1 cellular context compared by ENCODE assay signal in the genomic region with DNA sequence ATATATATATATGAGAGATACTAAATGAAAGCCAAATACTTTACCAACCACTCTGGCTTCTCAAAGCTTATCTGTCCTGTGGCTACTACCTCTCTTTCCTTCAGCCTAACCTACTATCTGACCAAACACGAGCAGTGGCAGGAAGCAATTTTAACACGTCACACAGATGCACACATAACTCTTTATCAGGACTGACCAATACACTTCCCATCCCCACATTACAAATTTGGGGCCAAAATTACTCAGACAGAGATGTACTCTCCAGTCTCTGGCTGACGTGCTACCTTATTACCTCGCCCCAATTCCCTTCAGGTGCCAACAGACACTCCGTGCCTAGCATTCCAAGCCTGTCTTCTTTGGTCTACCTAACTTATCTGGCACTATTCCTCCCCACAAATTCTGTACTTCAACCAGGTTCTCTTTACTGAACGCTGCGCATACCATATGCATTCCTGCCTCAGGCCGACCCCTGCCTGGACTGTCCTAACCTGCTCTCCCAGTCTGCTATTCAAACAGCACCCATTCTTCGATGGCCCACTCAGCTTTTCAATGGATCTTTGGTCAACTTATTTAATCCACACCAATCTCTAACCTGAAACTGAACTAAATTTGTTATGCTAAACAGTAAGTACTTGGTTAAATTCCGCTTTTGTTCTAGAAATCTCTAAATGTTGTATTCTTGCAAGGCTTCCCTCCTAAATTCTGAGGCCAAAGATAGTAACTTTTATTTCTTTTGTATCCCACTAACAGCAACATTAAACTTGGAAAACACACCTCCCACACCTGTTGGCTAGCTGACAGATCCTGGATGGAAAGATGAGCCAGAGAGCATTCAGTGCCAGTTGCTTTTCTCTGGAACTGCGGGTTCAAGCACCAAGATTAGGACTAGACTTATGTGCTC.
TF ChIP-seq lines count a peak whose summit lies in the region.

No MANE protein-coding gene starts in this region.

TF ChIP-seq in K562, 482 proteins besides CTCF, POLR2A, EP300 and RAD21 (continued from another document and continues in another):
- TF ChIP-seq ARID3B (CRISPR knock-in tag; IDR thresholded peaks at IDR 0.05; ENCODE audit: borderline replicate concordance) (no peak), DNMT1 (IDR thresholded peaks at IDR 0.05) (no peak), NFE2 (IDR thresholded peaks at IDR 0.05; ENCODE audit: low read depth) (peak; percentile 52; the same call in 1 of the 2 replicates), NBN (IDR thresholded peaks at IDR 0.05; ENCODE audit: low read depth) (peak; percentile 86), TEAD1 (CRISPR knock-in tag; IDR thresholded peaks at IDR 0.05) (peak in 1 of 2 experiments; percentile 93; a peak in 2 of 4 replicates), ESRRA (IDR thresholded peaks at IDR 0.05; ENCODE audit: borderline replicate concordance, low read depth) (peak; percentile 20; the same call in 1 of the 2 replicates), POLR2AphosphoS2 (IDR thresholded peaks at IDR 0.05; ENCODE audit: low read length) (no peak), KDM2B (CRISPR knock-in tag; IDR thresholded peaks at IDR 0.05) (no peak), MTA3 (IDR thresholded peaks at IDR 0.05; ENCODE audit: borderline replicate concordance) (peak; percentile 90; the same call in 1 of the 2 replicates), DPF2 (IDR thresholded peaks at IDR 0.05) (peak; percentile 99), FIP1L1 (IDR thresholded peaks at IDR 0.05; ENCODE audit: low read depth, low read length, poor library complexity, severe bottlenecking) (no peak), ZEB2 (IDR thresholded peaks at IDR 0.05) (peak; percentile 89), GATAD2B (IDR thresholded peaks at IDR 0.05; ENCODE audit: borderline replicate concordance) (peak; percentile 72; the same call in 1 of the 2 replicates), ZNF408 (CRISPR knock-in tag; IDR thresholded peaks at IDR 0.05; ENCODE audit: low read depth) (no peak), SPI1 (IDR thresholded peaks at IDR 0.05; ENCODE audit: borderline replicate concordance, low read depth, low read length) (peak; percentile 76), ERF (CRISPR knock-in tag; IDR thresholded peaks at IDR 0.05) (0 out of 2 replicates have a peak, but pooled peaks have one; percentile 58), MTA1 (IDR thresholded peaks at IDR 0.05; ENCODE audit: borderline replicate concordance) (peak; percentile 85; the same call in 1 of the 2 replicates), NONO (IDR thresholded peaks at IDR 0.05; ENCODE audit: low read depth in 2 of 2, low read length in 1 of 2) (peak in 1 of 2 experiments; percentile 59; a peak in 1 of 4 replicates), DMBX1 (CRISPR knock-in tag; IDR thresholded peaks at IDR 0.05; ENCODE audit: borderline replicate concordance) (peak; percentile 88; the same call in 1 of the 2 replicates), NRF1 (conservative IDR thresholded peaks at IDR 0.05 in 1 of 2, IDR thresholded peaks at IDR 0.05 in 1 of 2) (peak; percentile 57 to 58), NFIC (IDR thresholded peaks at IDR 0.05) (peak; percentile 90), PYGO2 (tag; IDR thresholded peaks at IDR 0.05) (no peak), TBL1XR1 (IDR thresholded peaks at IDR 0.05; ENCODE audit: low read length in 2 of 2) (peak; percentile 31 to 83; a peak in 2 of 4 replicates), SUPT5H (IDR thresholded peaks at IDR 0.05) (peak; percentile 68), CHD4 (IDR thresholded peaks at IDR 0.05; ENCODE audit: insufficient read depth, insufficient replicate concordance, low read depth, low read length, poor library complexity, severe bottlenecking) (peak; percentile 50), MBD2 (IDR thresholded peaks at IDR 0.05; ENCODE audit: borderline replicate concordance, low read depth) (peak; percentile 74), MAZ (CRISPR knock-in tag; conservative IDR thresholded peaks at IDR 0.05 in 1 of 2, IDR thresholded peaks at IDR 0.05 in 1 of 2) (peak; percentile 28 to 39; a peak in 3 of 4 replicates), NFXL1 (CRISPR knock-in tag; IDR thresholded peaks at IDR 0.05) (0 out of 2 replicates have a peak, but pooled peaks have one; percentile 65), NCOA4 (IDR thresholded peaks at IDR 0.05; ENCODE audit: partially characterized antibody) (no peak), MCM5 (IDR thresholded peaks at IDR 0.05; ENCODE audit: low read depth) (no peak), TBP (optimal IDR thresholded peaks at IDR 0.05; ENCODE audit: low read depth, low read length) (peak; percentile 70), FOXA1 (IDR thresholded peaks at IDR 0.05; ENCODE audit: borderline replicate concordance) (no peak), CEBPB (tag; IDR thresholded peaks at IDR 0.05) (no peak), KAT7 (CRISPR knock-in tag; IDR thresholded peaks at IDR 0.05; ENCODE audit: borderline replicate concordance) (no peak)
- TF ChIP-seq, protein P1, sequence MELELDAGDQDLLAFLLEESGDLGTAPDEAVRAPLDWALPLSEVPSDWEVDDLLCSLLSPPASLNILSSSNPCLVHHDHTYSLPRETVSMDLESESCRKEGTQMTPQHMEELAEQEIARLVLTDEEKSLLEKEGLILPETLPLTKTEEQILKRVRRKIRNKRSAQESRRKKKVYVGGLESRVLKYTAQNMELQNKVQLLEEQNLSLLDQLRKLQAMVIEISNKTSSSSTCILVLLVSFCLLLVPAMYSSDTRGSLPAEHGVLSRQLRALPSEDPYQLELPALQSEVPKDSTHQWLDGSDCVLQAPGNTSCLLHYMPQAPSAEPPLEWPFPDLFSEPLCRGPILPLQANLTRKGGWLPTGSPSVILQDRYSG (tag; conservative IDR thresholded peaks at IDR 0.05; ENCODE audit: low read depth) = no peak
- TF ChIP-seq, protein P2, sequence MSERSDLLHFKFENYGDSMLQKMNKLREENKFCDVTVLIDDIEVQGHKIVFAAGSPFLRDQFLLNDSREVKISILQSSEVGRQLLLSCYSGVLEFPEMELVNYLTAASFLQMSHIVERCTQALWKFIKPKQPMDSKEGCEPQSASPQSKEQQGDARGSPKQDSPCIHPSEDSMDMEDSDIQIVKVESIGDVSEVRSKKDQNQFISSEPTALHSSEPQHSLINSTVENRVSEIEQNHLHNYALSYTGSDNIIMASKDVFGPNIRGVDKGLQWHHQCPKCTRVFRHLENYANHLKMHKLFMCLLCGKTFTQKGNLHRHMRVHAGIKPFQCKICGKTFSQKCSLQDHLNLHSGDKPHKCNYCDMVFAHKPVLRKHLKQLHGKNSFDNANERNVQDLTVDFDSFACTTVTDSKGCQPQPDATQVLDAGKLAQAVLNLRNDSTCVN (CRISPR knock-in tag; IDR thresholded peaks at IDR 0.05) = 0 out of 2 replicates have a peak, but pooled peaks have one; percentile 15
- TF ChIP-seq, protein P3, sequence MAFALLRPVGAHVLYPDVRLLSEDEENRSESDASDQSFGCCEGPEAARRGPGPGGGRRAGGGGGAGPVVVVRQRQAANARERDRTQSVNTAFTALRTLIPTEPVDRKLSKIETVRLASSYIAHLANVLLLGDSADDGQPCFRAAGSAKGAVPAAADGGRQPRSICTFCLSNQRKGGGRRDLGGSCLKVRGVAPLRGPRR (CRISPR knock-in tag; IDR thresholded peaks at IDR 0.05) = no peak
- TF ChIP-seq, protein P4, sequence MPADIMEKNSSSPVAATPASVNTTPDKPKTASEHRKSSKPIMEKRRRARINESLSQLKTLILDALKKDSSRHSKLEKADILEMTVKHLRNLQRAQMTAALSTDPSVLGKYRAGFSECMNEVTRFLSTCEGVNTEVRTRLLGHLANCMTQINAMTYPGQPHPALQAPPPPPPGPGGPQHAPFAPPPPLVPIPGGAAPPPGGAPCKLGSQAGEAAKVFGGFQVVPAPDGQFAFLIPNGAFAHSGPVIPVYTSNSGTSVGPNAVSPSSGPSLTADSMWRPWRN (IDR thresholded peaks at IDR 0.05; ENCODE audit: low read depth) = peak; percentile 71; the same call in 1 of the 2 replicates
- TF ChIP-seq, protein P5, sequence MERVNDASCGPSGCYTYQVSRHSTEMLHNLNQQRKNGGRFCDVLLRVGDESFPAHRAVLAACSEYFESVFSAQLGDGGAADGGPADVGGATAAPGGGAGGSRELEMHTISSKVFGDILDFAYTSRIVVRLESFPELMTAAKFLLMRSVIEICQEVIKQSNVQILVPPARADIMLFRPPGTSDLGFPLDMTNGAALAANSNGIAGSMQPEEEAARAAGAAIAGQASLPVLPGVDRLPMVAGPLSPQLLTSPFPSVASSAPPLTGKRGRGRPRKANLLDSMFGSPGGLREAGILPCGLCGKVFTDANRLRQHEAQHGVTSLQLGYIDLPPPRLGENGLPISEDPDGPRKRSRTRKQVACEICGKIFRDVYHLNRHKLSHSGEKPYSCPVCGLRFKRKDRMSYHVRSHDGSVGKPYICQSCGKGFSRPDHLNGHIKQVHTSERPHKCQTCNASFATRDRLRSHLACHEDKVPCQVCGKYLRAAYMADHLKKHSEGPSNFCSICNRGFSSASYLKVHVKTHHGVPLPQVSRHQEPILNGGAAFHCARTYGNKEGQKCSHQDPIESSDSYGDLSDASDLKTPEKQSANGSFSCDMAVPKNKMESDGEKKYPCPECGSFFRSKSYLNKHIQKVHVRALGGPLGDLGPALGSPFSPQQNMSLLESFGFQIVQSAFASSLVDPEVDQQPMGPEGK (CRISPR knock-in tag; IDR thresholded peaks at IDR 0.05; ENCODE audit: borderline replicate concordance) = no peak
- TF ChIP-seq, protein P6, sequence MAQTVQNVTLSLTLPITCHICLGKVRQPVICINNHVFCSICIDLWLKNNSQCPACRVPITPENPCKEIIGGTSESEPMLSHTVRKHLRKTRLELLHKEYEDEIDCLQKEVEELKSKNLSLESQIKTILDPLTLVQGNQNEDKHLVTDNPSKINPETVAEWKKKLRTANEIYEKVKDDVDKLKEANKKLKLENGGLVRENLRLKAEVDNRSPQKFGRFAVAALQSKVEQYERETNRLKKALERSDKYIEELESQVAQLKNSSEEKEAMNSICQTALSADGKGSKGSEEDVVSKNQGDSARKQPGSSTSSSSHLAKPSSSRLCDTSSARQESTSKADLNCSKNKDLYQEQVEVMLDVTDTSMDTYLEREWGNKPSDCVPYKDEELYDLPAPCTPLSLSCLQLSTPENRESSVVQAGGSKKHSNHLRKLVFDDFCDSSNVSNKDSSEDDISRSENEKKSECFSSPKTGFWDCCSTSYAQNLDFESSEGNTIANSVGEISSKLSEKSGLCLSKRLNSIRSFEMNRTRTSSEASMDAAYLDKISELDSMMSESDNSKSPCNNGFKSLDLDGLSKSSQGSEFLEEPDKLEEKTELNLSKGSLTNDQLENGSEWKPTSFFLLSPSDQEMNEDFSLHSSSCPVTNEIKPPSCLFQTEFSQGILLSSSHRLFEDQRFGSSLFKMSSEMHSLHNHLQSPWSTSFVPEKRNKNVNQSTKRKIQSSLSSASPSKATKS (CRISPR knock-in tag; IDR thresholded peaks at IDR 0.05) = no peak
- TF ChIP-seq, protein P7, sequence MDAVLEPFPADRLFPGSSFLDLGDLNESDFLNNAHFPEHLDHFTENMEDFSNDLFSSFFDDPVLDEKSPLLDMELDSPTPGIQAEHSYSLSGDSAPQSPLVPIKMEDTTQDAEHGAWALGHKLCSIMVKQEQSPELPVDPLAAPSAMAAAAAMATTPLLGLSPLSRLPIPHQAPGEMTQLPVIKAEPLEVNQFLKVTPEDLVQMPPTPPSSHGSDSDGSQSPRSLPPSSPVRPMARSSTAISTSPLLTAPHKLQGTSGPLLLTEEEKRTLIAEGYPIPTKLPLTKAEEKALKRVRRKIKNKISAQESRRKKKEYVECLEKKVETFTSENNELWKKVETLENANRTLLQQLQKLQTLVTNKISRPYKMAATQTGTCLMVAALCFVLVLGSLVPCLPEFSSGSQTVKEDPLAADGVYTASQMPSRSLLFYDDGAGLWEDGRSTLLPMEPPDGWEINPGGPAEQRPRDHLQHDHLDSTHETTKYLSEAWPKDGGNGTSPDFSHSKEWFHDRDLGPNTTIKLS (IDR thresholded peaks at IDR 0.05; ENCODE audit: borderline replicate concordance, low read depth) = peak; percentile 68; the same call in 1 of the 2 replicates
- TF ChIP-seq, protein P8, sequence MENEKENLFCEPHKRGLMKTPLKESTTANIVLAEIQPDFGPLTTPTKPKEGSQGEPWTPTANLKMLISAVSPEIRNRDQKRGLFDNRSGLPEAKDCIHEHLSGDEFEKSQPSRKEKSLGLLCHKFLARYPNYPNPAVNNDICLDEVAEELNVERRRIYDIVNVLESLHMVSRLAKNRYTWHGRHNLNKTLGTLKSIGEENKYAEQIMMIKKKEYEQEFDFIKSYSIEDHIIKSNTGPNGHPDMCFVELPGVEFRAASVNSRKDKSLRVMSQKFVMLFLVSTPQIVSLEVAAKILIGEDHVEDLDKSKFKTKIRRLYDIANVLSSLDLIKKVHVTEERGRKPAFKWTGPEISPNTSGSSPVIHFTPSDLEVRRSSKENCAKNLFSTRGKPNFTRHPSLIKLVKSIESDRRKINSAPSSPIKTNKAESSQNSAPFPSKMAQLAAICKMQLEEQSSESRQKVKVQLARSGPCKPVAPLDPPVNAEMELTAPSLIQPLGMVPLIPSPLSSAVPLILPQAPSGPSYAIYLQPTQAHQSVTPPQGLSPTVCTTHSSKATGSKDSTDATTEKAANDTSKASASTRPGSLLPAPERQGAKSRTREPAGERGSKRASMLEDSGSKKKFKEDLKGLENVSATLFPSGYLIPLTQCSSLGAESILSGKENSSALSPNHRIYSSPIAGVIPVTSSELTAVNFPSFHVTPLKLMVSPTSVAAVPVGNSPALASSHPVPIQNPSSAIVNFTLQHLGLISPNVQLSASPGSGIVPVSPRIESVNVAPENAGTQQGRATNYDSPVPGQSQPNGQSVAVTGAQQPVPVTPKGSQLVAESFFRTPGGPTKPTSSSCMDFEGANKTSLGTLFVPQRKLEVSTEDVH (IDR thresholded peaks at IDR 0.05; ENCODE audit: low read depth, partially characterized antibody) = peak; percentile 65
- TF ChIP-seq, protein P9, sequence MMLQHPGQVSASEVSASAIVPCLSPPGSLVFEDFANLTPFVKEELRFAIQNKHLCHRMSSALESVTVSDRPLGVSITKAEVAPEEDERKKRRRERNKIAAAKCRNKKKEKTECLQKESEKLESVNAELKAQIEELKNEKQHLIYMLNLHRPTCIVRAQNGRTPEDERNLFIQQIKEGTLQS (IDR thresholded peaks at IDR 0.05) = peak; percentile 79; the same call in 1 of the 2 replicates
- TF ChIP-seq, protein P9 (CRISPR knock-in tag; conservative IDR thresholded peaks at IDR 0.05) = 0 out of 2 replicates have a peak, but pooled peaks have one; percentile 15
